In genomic region chr20:48262396-48262795, GRCh38 we compare ENCODE assay signal across 16 cellular contexts.
DNase-seq lines count a peak whose midpoint lies in the region; ATAC-seq and TF ChIP-seq lines count a peak whose summit lies in the region.
"Had no signal": no experiment of that assay in that cellular context is flagged by ENCODE, and none has a peak within 500 bp of the region (broad histone marks: within the 10 kb centered on the region; RNA-seq: fewer than 3 reads in every experiment).

No MANE protein-coding gene starts in this region.

- H4K20me1 ChIP-seq in PC-3 (ENCODE audit: low read length), result no peaks in the 10 kb centered on the region
- no peaks in the 10 kb centered on the region for H4K20me1 ChIP-seq in mammary epithelial cell (ENCODE audit: insufficient read depth, low read length)

- in situ Hi-C loops in mammary epithelial cell (cut with MboI; ENCODE audit: low sequenced_read_pairs in 2 of 2), result no loop called here

- no peaks in the 10 kb centered on the region for H3K9me2 ChIP-seq in PC-3 (replicated peaks; ENCODE audit: low read length)

- TF ChIP-seq CTCF in RWPE2 (IDR thresholded peaks at IDR 0.05; ENCODE audit: poor library complexity, severe bottlenecking) (no peak), PC-3 (conservative IDR thresholded peaks at IDR 0.05; ENCODE audit: low read depth, low read length) (no peak), mammary epithelial cell (conservative IDR thresholded peaks at IDR 0.05 in 1 of 2, IDR thresholded peaks at IDR 0.05 in 1 of 2; ENCODE audit: extremely low read depth in 1 of 2, insufficient read depth in 1 of 2, low read depth in 1 of 2, low read length in 2 of 2) (no peak)

- no CpG with 5 or more reads among the region's 6 CpGs for WGBS in neuronal stem cell (ENCODE audit: extremely low coverage in 2 of 2, insufficient read length in 2 of 2, insufficient replicate concordance in 1 of 2), 2 donors
- WGBS in mammary epithelial cell (ENCODE audit: low coverage, missing lambda C conversion rate), result 47% methylated on average over 6 of the region's 6 CpGs

- no peak overlapping the region for H2BK15ac ChIP-seq in neuronal stem cell (ENCODE audit: low read length)

- peak; percentile 59 for DNase-seq in RWPE2 (ENCODE audit: low spot score)
- peak; percentile 28 for DNase-seq in islet precursor cell
- no peak for DNase-seq in neuronal stem cell (ENCODE audit: low spot score)
- no peak for DNase-seq in PC-3
- DNase-seq in pons (ENCODE audit: low spot score), result no peak
- DNase-seq in mammary epithelial cell, result no peak
- DNase-seq: C1 segment of cervical spinal cord; Calu3; CD4-positive, alpha-beta memory T cell; COR-L47; DMS53; DMS79 treated with DMSO at 0.1 percent for 48 hours; GF-D8; GOT3; HFFc6 had no signal

- no peak overlapping the region for H2AFZ ChIP-seq in neuronal stem cell (ENCODE audit: low read length)
- no peak overlapping the region for H2AFZ ChIP-seq in PC-3 (ENCODE audit: low read length)
- H2AFZ ChIP-seq in mammary epithelial cell (ENCODE audit: low read depth, low read length), result no peak overlapping the region

- H2BK12ac ChIP-seq in neuronal stem cell (ENCODE audit: low read length), result no peak overlapping the region

- no peak overlapping the region for H4K8ac ChIP-seq in neuronal stem cell (ENCODE audit: low read depth, low read length)

- H3K4me3 ChIP-seq in RWPE2 (ENCODE audit: severe bottlenecking), result no peak overlapping the region
- no peak overlapping the region for H3K4me3 ChIP-seq in neuronal stem cell (ENCODE audit: low read length in 2 of 2)
- no peak overlapping the region for H3K4me3 ChIP-seq in PC-3 (ENCODE audit: low read length)
- H3K4me3 ChIP-seq in mammary epithelial cell (replicated peaks in 1 of 3; ENCODE audit: insufficient read depth in 1 of 3, low read depth in 2 of 3, low read length in 3 of 3), result no peak overlapping the region
- H3K4me3 ChIP-seq: HAP-1 had no signal

- BruUV-seq in PC-3 (replicated peaks; lab: Mats Ljungman, UMichigan) (no TSS peak), mammary epithelial cell (replicated peaks; lab: Mats Ljungman, UMichigan) (no TSS peak)

- H3K4me2 ChIP-seq in neuronal stem cell (ENCODE audit: insufficient read depth, low read length, poor library complexity, severe bottlenecking) (no peak overlapping the region), PC-3 (ENCODE audit: low read length) (no peak overlapping the region), mammary epithelial cell (ENCODE audit: insufficient read depth, low read depth, low read length) (no peak overlapping the region)

- no peak overlapping the region for H3K27ac ChIP-seq in RWPE2 (ENCODE audit: poor library complexity, severe bottlenecking)
- H3K27ac ChIP-seq in neuronal stem cell (replicated peaks; ENCODE audit: low read length), result no peak overlapping the region
- H3K27ac ChIP-seq in PC-3 (ENCODE audit: low read length), result no peak overlapping the region
- no peak overlapping the region for H3K27ac ChIP-seq in mammary epithelial cell (ENCODE audit: insufficient read depth, low read depth, low read length)

- H2AK5ac ChIP-seq in neuronal stem cell (ENCODE audit: low read depth, low read length), result no peak overlapping the region

- no peak overlapping the region for H3K4ac ChIP-seq in neuronal stem cell (ENCODE audit: low read length)

- POLR2A ChIA-PET in PC-3 (lab: Charles Lee; ENCODE audit: unreplicated experiment), result interaction anchor here (0.7 kb wide), 1 partner anchor 34 kb away, joined by 3 read pairs; no protein-coding TSS in a partner anchor

- dilution Hi-C loops in mammary epithelial cell (cut with HindIII; ENCODE audit: low sequenced_read_pairs), result no loop called here

- intact Hi-C loops in PC-3 (cut with micrococcal nuclease), result no loop called here
- intact Hi-C loops in mammary epithelial cell (cut with micrococcal nuclease), result no loop called here

- H3K27me3 ChIP-seq in RWPE2 (ENCODE audit: insufficient read depth, poor library complexity, severe bottlenecking) (no peaks in the 10 kb centered on the region), neuronal stem cell (ENCODE audit: control insufficient read depth in 3 of 3, insufficient read depth in 3 of 3, low read depth in 1 of 3, low read length in 3 of 3) (peaks cover 0 to 13% (median 0%) of the 10 kb centered on the region in 3 experiments), PC-3 (ENCODE audit: low read length) (peaks cover 67% of the 10 kb centered on the region), mammary epithelial cell (ENCODE audit: insufficient read depth, low read length) (no peaks in the 10 kb centered on the region)

- H2BK120ac ChIP-seq in neuronal stem cell (ENCODE audit: low read depth, low read length), result no peak overlapping the region

- no peaks in the 10 kb centered on the region for H3F3A ChIP-seq in PC-3 (ENCODE audit: low read length, unreplicated experiment)

- no peak overlapping the region for H3K9ac ChIP-seq in neuronal stem cell (ENCODE audit: low read depth, low read length, poor library complexity)
- no peak overlapping the region for H3K9ac ChIP-seq in PC-3 (ENCODE audit: low read length)
- no peak overlapping the region for H3K9ac ChIP-seq in mammary epithelial cell (ENCODE audit: insufficient read depth, low read length)

- H3K4me1 ChIP-seq in RWPE2 (ENCODE audit: insufficient read depth, poor library complexity, severe bottlenecking), result no peaks in the 10 kb centered on the region
- H3K4me1 ChIP-seq in neuronal stem cell (ENCODE audit: control insufficient read depth in 2 of 2, insufficient read depth in 1 of 2, low read depth in 1 of 2, low read length in 2 of 2), result peaks cover 0 to 2% of the 10 kb centered on the region in 2 donors
- H3K4me1 ChIP-seq in PC-3 (ENCODE audit: insufficient read depth, low read length), result no peaks in the 10 kb centered on the region
- H3K4me1 ChIP-seq in mammary epithelial cell (ENCODE audit: insufficient read depth, low read length), result no peaks in the 10 kb centered on the region
- H3K4me1 ChIP-seq: HAP-1 had no signal

- H3K36me3 ChIP-seq in RWPE2 (ENCODE audit: low read depth), result no peaks in the 10 kb centered on the region
- no peaks in the 10 kb centered on the region for H3K36me3 ChIP-seq in neuronal stem cell (replicated peaks in 1 of 2; ENCODE audit: control insufficient read depth in 2 of 2, insufficient read depth in 2 of 2, low read length in 2 of 2)
- no peaks in the 10 kb centered on the region for H3K36me3 ChIP-seq in PC-3 (ENCODE audit: low read depth, low read length)
- H3K36me3 ChIP-seq in mammary epithelial cell (ENCODE audit: insufficient read depth, low read length), result no peaks in the 10 kb centered on the region
- H3K36me3 ChIP-seq: HAP-1 had no signal

- no peak overlapping the region for H2BK5ac ChIP-seq in neuronal stem cell (ENCODE audit: low read length)

- no peak for ATAC-seq in RWPE2 (ENCODE audit: low read depth)
- no peak for ATAC-seq in PC-3

- CTCF ChIA-PET in PC-3 (lab: Charles Lee), result no interaction called here
- CTCF ChIA-PET in mammary epithelial cell (lab: Charles Lee; ENCODE audit: low non-redundant PET), result no interaction called here

- H3K18ac ChIP-seq in neuronal stem cell (ENCODE audit: low read length), result no peak overlapping the region

- no peaks in the 10 kb centered on the region for H3K79me1 ChIP-seq in neuronal stem cell (ENCODE audit: low read depth, low read length)

- H3K14ac ChIP-seq in neuronal stem cell (ENCODE audit: low read length), result no peak overlapping the region

- H3K9me3 ChIP-seq in RWPE2 (ENCODE audit: severe bottlenecking) (no peaks in the 10 kb centered on the region), neuronal stem cell (replicated peaks in 1 of 2; ENCODE audit: control insufficient read depth in 2 of 2, insufficient read depth in 1 of 2, low read depth in 1 of 2, low read length in 2 of 2) (peaks cover 0 to 2% of the 10 kb centered on the region in 2 donors), PC-3 (ENCODE audit: low read length) (no peaks in the 10 kb centered on the region), mammary epithelial cell (replicated peaks; ENCODE audit: insufficient read depth, low read length) (no peaks in the 10 kb centered on the region)

- no peak overlapping the region for H4K91ac ChIP-seq in neuronal stem cell (ENCODE audit: low read depth, low read length, poor library complexity)

- no peaks in the 10 kb centered on the region for H3K79me2 ChIP-seq in PC-3 (ENCODE audit: low read length)
- no peaks in the 10 kb centered on the region for H3K79me2 ChIP-seq in mammary epithelial cell (ENCODE audit: insufficient read depth, low read length)

- H3K23ac ChIP-seq in neuronal stem cell (ENCODE audit: low read depth, low read length, poor library complexity), result peak overlapping the region; percentile 36

Comparison
In these comparisons a context has a peak if more than half of its experiments do, and no peak if none do; other contexts are left out.
1. DNase-seq: peak in RWPE2 (single experiment) and islet precursor cell (single experiment); none in neuronal stem cell (single experiment), PC-3 (single experiment), pons (single experiment) and mammary epithelial cell (single experiment).